In genomic region chr19:51690359-51691121, GRCh38 we compare ENCODE assay signal across 1 cellular context.
TF ChIP-seq lines count a peak whose summit lies in the region.

No MANE protein-coding gene starts in this region.

TF ChIP-seq in GM12878, 131 proteins besides CTCF, POLR2A, EP300 and RAD21 (continued from another document):
- TF ChIP-seq NKRF (conservative IDR thresholded peaks at IDR 0.05) (0 out of 2 replicates have a peak, but pooled peaks have one; percentile 35), BRCA1 (IDR thresholded peaks at IDR 0.05; ENCODE audit: low read depth, low read length) (no peak), MTA2 (IDR thresholded peaks at IDR 0.05; ENCODE audit: low read depth) (no peak), ZBED1 (IDR thresholded peaks at IDR 0.05; ENCODE audit: borderline replicate concordance) (no peak), TARDBP (IDR thresholded peaks at IDR 0.05; ENCODE audit: borderline replicate concordance) (no peak), ZNF207 (IDR thresholded peaks at IDR 0.05; ENCODE audit: borderline replicate concordance) (no peak), ASH2L (IDR thresholded peaks at IDR 0.05; ENCODE audit: borderline replicate concordance, low read depth) (no peak), LARP7 (IDR thresholded peaks at IDR 0.05) (peak; percentile 32; the same call in 1 of the 2 replicates), CREM (IDR thresholded peaks at IDR 0.05; ENCODE audit: low read depth) (no peak), SRF (IDR thresholded peaks at IDR 0.05; ENCODE audit: low read depth in 2 of 2, low read length in 2 of 2) (no peak), IKZF2 (IDR thresholded peaks at IDR 0.05) (no peak), BMI1 (IDR thresholded peaks at IDR 0.05; ENCODE audit: borderline replicate concordance) (0 out of 2 replicates have a peak, but pooled peaks have one; percentile 68), SMARCA5 (IDR thresholded peaks at IDR 0.05) (0 out of 2 replicates have a peak, but pooled peaks have one; percentile 58), MYB (IDR thresholded peaks at IDR 0.05; ENCODE audit: borderline replicate concordance, low read depth, low read length) (no peak)
